8 cellular contexts compared by ENCODE assay signal in the genomic region with DNA sequence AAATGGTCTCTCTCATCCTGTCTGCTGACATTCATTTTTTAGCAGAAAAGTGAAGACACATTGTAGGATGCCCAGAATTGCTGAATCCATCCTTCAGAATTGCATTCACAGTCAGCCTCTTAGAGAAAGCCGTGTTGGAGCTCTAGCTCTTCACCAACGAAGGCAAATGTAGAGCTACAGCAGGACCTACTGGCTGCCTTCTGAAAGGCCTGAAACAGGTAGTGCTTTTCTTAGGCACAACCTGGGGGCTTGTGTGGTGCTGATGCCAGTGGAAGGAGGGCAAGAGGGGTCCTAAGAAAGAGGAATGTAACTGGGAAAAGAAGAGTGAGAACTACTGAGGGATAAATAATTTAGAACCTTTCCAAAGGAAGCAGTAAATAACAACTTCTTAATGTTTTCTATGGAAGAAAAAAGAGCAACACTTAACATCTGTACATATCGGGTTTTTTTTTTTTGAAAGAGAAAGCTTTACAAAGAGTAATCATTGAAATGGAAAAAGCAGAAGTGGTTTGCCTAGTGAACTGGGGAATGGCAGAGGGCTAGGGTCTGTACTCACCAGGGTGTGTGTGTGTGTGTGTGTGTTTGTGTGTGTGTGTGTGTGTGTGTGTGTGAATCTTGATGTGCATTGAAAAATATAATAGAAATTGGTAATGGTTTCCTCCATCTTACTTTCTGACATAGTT.
DNase-seq lines count a peak whose midpoint lies in the region; ATAC-seq and TF ChIP-seq lines count a peak whose summit lies in the region.

No MANE protein-coding gene starts in this region.

- no peak overlapping the region for H3K27ac Mint-ChIP-seq in activated CD4-positive, alpha-beta memory T cell treated with anti-CD3 and anti-CD28 coated beads, Interleukin-2, amount 10 ng/mL, durations not matched to agents 7 days and 5 days

- TF ChIP-seq CTCF in NB4 (IDR thresholded peaks at IDR 0.05; ENCODE audit: low read depth, low read length): no peak

- DNase-seq in AML-193 (lab: John Stamatoyannopoulos, UW) (peak; percentile 51 to 59), GM19238 (ENCODE audit: insufficient read length, low spot score) (peak; percentile 22), NB4 (ENCODE audit: low read depth) (peak; percentile 73), NCI-H1694 (lab: John Stamatoyannopoulos, UW) (no peak), NCI-H2227 treated with DMSO at 0.1 percent for 48 hours (lab: John Stamatoyannopoulos, UW) (no peak), amygdala (lab: John Stamatoyannopoulos, UW) (no peak)
- DNase-seq in activated CD4-positive, alpha-beta memory T cell treated with anti-CD3 and anti-CD28 coated beads, Interleukin-2, amount 10 ng/mL, durations not matched to agents 7 days and 5 days: no peak

- H3K9me3 Mint-ChIP-seq in activated CD4-positive, alpha-beta memory T cell treated with anti-CD3 and anti-CD28 coated beads, Interleukin-2, amount 10 ng/mL, durations not matched to agents 7 days and 5 days: no peaks in the 10 kb centered on the region

- H3K27me3 Mint-ChIP-seq in activated CD4-positive, alpha-beta memory T cell treated with anti-CD3 and anti-CD28 coated beads, Interleukin-2, amount 10 ng/mL, durations not matched to agents 7 days and 5 days: peaks cover 2% of the 10 kb centered on the region

- H3K4me3 Mint-ChIP-seq in activated CD4-positive, alpha-beta memory T cell treated with anti-CD3 and anti-CD28 coated beads, Interleukin-2, amount 10 ng/mL, durations not matched to agents 7 days and 5 days: no peak overlapping the region

- TF ChIP-seq POLR2A in NB4 (IDR thresholded peaks at IDR 0.05; ENCODE audit: extremely low read depth, insufficient read length): no peak

- peak; percentile 88 for ATAC-seq in HG02943 (IDR thresholded peaks at IDR 0.05; ENCODE audit: low read depth, unreplicated experiment)

- CTCF ChIA-PET in activated CD4-positive, alpha-beta memory T cell treated with anti-CD3 and anti-CD28 coated beads, Interleukin-2, amount 10 ng/mL, durations not matched to agents 7 days and 5 days (lab: Charles Lee): no interaction called here

- POLR2A ChIA-PET in activated CD4-positive, alpha-beta memory T cell treated with anti-CD3 and anti-CD28 coated beads, Interleukin-2, amount 10 ng/mL, durations not matched to agents 7 days and 5 days (lab: Charles Lee): no interaction called here

- H3K4me1 Mint-ChIP-seq in activated CD4-positive, alpha-beta memory T cell treated with anti-CD3 and anti-CD28 coated beads, Interleukin-2, amount 10 ng/mL, durations not matched to agents 7 days and 5 days: no peaks in the 10 kb centered on the region

- no peak overlapping the region for H3K4me3 ChIP-seq in NB4 (ENCODE audit: low read depth, low read length)

- no peaks in the 10 kb centered on the region for H3K36me3 Mint-ChIP-seq in activated CD4-positive, alpha-beta memory T cell treated with anti-CD3 and anti-CD28 coated beads, Interleukin-2, amount 10 ng/mL, durations not matched to agents 7 days and 5 days (ENCODE audit: low read depth)

Comparison
In these comparisons a context has a peak if more than half of its experiments do, and no peak if none do; other contexts are left out.
1. DNase-seq: peak in AML-193 (2 of 2), GM19238 (single experiment) and NB4 (single experiment); none in NCI-H1694 (single experiment), NCI-H2227 treated with DMSO at 0.1 percent for 48 hours (single experiment), amygdala (0 of 56) and activated CD4-positive, alpha-beta memory T cell treated with anti-CD3 and anti-CD28 coated beads, Interleukin-2, amount 10 ng/mL, durations not matched to agents 7 days and 5 days (single experiment).